In genomic region chr11:20205807-20206206, GRCh38 we compare ENCODE assay signal across 33 cellular contexts. TPM values are rescaled to one million over a fixed set of nuclear protein-coding genes. Genes with fewer than 3 reads are reported as not detected.
"Had no signal": no experiment of that assay in that cellular context is flagged by ENCODE, and none has a peak within 500 bp of the region (broad histone marks: within the 10 kb centered on the region; RNA-seq: fewer than 3 reads in every experiment).

No MANE protein-coding gene starts in this region.

- H3K27me3 ChIP-seq: testis, thyroid gland, vagina had no signal

- H3K36me3 Mint-ChIP-seq: stimulated activated effector memory CD8-positive, alpha-beta T cell treated with anti-CD3 and anti-CD28 coated beads, Interleukin-12 subunit alpha, Interleukin-12 subunit beta, amount 100 ng/mL, for 72 hours; stimulated activated memory B cell treated with anti-CD40 and anti-IgM and Interleukin-4, amounts not matched to agents 10 μg/mL and 1 μg/mL and 100 μg/mL, for 72 hours; stimulated activated naive B cell treated with anti-CD40 and anti-IgM and Interleukin-4, amounts not matched to agents 10 μg/mL and 1 μg/mL and 100 μg/mL, for 72 hours; type B pancreatic cell had no signal

- H3K4me3 Mint-ChIP-seq: stimulated activated effector memory CD8-positive, alpha-beta T cell treated with anti-CD3 and anti-CD28 coated beads, Interleukin-12 subunit alpha, Interleukin-12 subunit beta, amount 100 ng/mL, for 72 hours; stimulated activated memory B cell treated with anti-CD40 and anti-IgM and Interleukin-4, amounts not matched to agents 10 μg/mL and 1 μg/mL and 100 μg/mL, for 72 hours; stimulated activated naive B cell treated with anti-CD40 and anti-IgM and Interleukin-4, amounts not matched to agents 10 μg/mL and 1 μg/mL and 100 μg/mL, for 72 hours; stimulated activated naive CD8-positive, alpha-beta T cell treated with anti-CD3 and anti-CD28 coated beads, Interleukin-15, amount 100 ng/mL, for 72 hours; stimulated activated naive CD8-positive, alpha-beta T cell treated with anti-CD3 and anti-CD28 coated beads, Interleukin-15, Interleukin-2, amounts not matched to agents 100 ng/mL and 50 ng/mL, for 24 hours; type B pancreatic cell had no signal

- H3K4me3 ChIP-seq: stomach, suprapubic skin, testis, thoracic aorta, thyroid gland, tibial artery, tibial nerve, transverse colon, upper lobe of left lung, upper lobe of right lung, uterus, vagina had no signal

- DNase-seq: stimulated activated CD4-positive, alpha-beta T cell treated with anti-CD3 and anti-CD28 coated beads, Interleukin-2, amount 100 ng/mL, for 48 hours; stimulated activated CD4-positive, alpha-beta T cell treated with anti-CD3 and anti-CD28 coated beads, Interleukin-4, amount 100 ng/mL, for 1 hour; stimulated activated CD4-positive, alpha-beta T cell treated with anti-CD3 and anti-CD28 coated beads, Interleukin-4, amount 100 ng/mL, for 24 hours; stimulated activated CD4-positive, alpha-beta T cell treated with anti-CD3 and anti-CD28 coated beads, Interleukin-4, amount 100 ng/mL, for 4 hours; stimulated activated CD8-positive, alpha-beta memory T cell treated with anti-CD3 and anti-CD28 coated beads, Interleukin-4, amount 100 ng/mL, for 48 hours; stimulated activated naive B cell treated with anti-CD40 and anti-IgM and Interleukin-4, amounts not matched to agents 10 μg/mL and 1 μg/mL and 100 μg/mL, for 72 hours; stimulated activated naive CD4-positive, alpha-beta T cell; stimulated activated naive CD4-positive, alpha-beta T cell treated with Interleukin-2 at 50 U/mL for 16 hours; stimulated activated naive CD8-positive, alpha-beta T cell treated with anti-CD3 and anti-CD28 coated beads, Interleukin-15, amount 100 ng/mL, for 72 hours; stimulated activated naive CD8-positive, alpha-beta T cell treated with anti-CD3 and anti-CD28 coated beads, Interleukin-15, Interleukin-2, amounts not matched to agents 100 U/mL and 50 U/mL, for 24 hours; stomach; substantia nigra; testis; thyroid gland; tibial artery; transverse colon; trophoblast cell; upper lobe of left lung; upper lobe of right lung; uterus had no signal

- H3K4me1 Mint-ChIP-seq: stimulated activated effector memory CD8-positive, alpha-beta T cell treated with anti-CD3 and anti-CD28 coated beads, Interleukin-12 subunit alpha, Interleukin-12 subunit beta, amount 100 ng/mL, for 72 hours; stimulated activated memory B cell treated with anti-CD40 and anti-IgM and Interleukin-4, amounts not matched to agents 10 μg/mL and 1 μg/mL and 100 μg/mL, for 72 hours; stimulated activated naive B cell treated with anti-CD40 and anti-IgM and Interleukin-4, amounts not matched to agents 10 μg/mL and 1 μg/mL and 100 μg/mL, for 72 hours had no signal

- H3K27ac ChIP-seq: stomach, suprapubic skin, testis, thoracic aorta, thyroid gland, tibial artery, tibial nerve, transverse colon, upper lobe of left lung, upper lobe of right lung, uterus, vagina had no signal

- H3K27ac Mint-ChIP-seq: stimulated activated effector memory CD8-positive, alpha-beta T cell treated with anti-CD3 and anti-CD28 coated beads, Interleukin-12 subunit alpha, Interleukin-12 subunit beta, amount 100 ng/mL, for 72 hours; stimulated activated memory B cell treated with anti-CD40 and anti-IgM and Interleukin-4, amounts not matched to agents 10 μg/mL and 1 μg/mL and 100 μg/mL, for 72 hours; stimulated activated naive B cell treated with anti-CD40 and anti-IgM and Interleukin-4, amounts not matched to agents 10 μg/mL and 1 μg/mL and 100 μg/mL, for 72 hours; stimulated activated naive CD8-positive, alpha-beta T cell treated with anti-CD3 and anti-CD28 coated beads, Interleukin-15, amount 100 ng/mL, for 72 hours; stimulated activated naive CD8-positive, alpha-beta T cell treated with anti-CD3 and anti-CD28 coated beads, Interleukin-15, Interleukin-2, amounts not matched to agents 100 ng/mL and 50 ng/mL, for 24 hours; type B pancreatic cell had no signal

- H3K9me3 Mint-ChIP-seq: stimulated activated memory B cell treated with anti-CD40 and anti-IgM and Interleukin-4, amounts not matched to agents 10 μg/mL and 1 μg/mL and 100 μg/mL, for 72 hours; stimulated activated naive CD8-positive, alpha-beta T cell treated with anti-CD3 and anti-CD28 coated beads, Interleukin-15, Interleukin-2, amounts not matched to agents 100 ng/mL and 50 ng/mL, for 24 hours; type B pancreatic cell had no signal

- H3K4me1 ChIP-seq: testis, transverse colon, upper lobe of right lung, uterus, vagina had no signal

- H3K9me3 ChIP-seq: stomach, suprapubic skin, testis, thoracic aorta, thyroid gland, tibial artery, tibial nerve, transverse colon, upper lobe of left lung, upper lobe of right lung, uterus, vagina had no signal

- H3K36me3 ChIP-seq: stomach, suprapubic skin, thoracic aorta, thyroid gland, tibial artery, tibial nerve, transverse colon, upper lobe of left lung, upper lobe of right lung, uterus, vagina had no signal

- ATAC-seq: stimulated activated effector memory CD8-positive, alpha-beta T cell treated with anti-CD3 and anti-CD28 coated beads, Interleukin-12 subunit alpha, Interleukin-12 subunit beta, amount 100 ng/mL, for 72 hours; stimulated activated memory B cell treated with anti-CD40 and anti-IgM and Interleukin-4, amounts not matched to agents 10 μg/mL and 1 μg/mL and 100 μg/mL, for 72 hours; stimulated activated naive B cell treated with anti-CD40 and anti-IgM and Interleukin-4, amounts not matched to agents 10 μg/mL and 1 μg/mL and 100 μg/mL, for 72 hours; stimulated activated naive CD8-positive, alpha-beta T cell treated with anti-CD3 and anti-CD28 coated beads, Interleukin-15, amount 100 ng/mL, for 72 hours; stimulated activated naive CD8-positive, alpha-beta T cell treated with anti-CD3 and anti-CD28 coated beads, Interleukin-15, Interleukin-2, amounts not matched to agents 100 U/mL and 50 U/mL, for 24 hours; upper lobe of right lung had no signal

RNA-seq across cellular contexts. Expression of gene DBX1, which starts 45.5 kb away (rescaled TPM):
- total RNA-seq: stomach, subcutaneous adipose tissue, suprapubic skin, temporal lobe, testis, thoracic aorta, thyroid gland, tibial nerve, transverse colon, upper lobe of left lung, upper lobe of right lung, ureter, urinary bladder, uterus, vagina had no signal
- polyA plus RNA-seq: stomach, thymus, urinary bladder had no signal
